Comparison of ENCODE assay signal across 29 cellular contexts in genomic region chr3:155225417-155225816, GRCh38.
"Had no signal": no experiment of that assay in that cellular context is flagged by ENCODE, and none has a peak within 500 bp of the region (broad histone marks: within the 10 kb centered on the region; RNA-seq: fewer than 3 reads in every experiment).

No MANE protein-coding gene starts in this region.

- H3K4me3 ChIP-seq: hepatocyte, left lung, lower lobe of right lung, pancreas, prostate gland, skin epidermis, suprapubic skin, thoracic aorta, tibial artery, upper lobe of right lung had no signal

- H3K4me1 Mint-ChIP-seq: naive B cell; natural killer cell; stimulated activated effector memory CD8-positive, alpha-beta T cell treated with anti-CD3 and anti-CD28 coated beads, Interleukin-12 subunit alpha, Interleukin-12 subunit beta, amount 100 ng/mL, for 72 hours had no signal

- H3K27me3 Mint-ChIP-seq: stimulated activated naive CD8-positive, alpha-beta T cell treated with anti-CD3 and anti-CD28 coated beads, Interleukin-15, Interleukin-2, amounts not matched to agents 100 ng/mL and 50 ng/mL, for 24 hours had no signal

- H3K4me2 ChIP-seq: hepatocyte had no signal

- H3K9me3 ChIP-seq: lower lobe of right lung, pancreas, prostate gland, suprapubic skin, thoracic aorta, tibial artery had no signal

- H3K27ac Mint-ChIP-seq: mesothelial cell of epicardium; natural killer cell; nephron progenitor cell; stimulated activated effector memory CD8-positive, alpha-beta T cell treated with anti-CD3 and anti-CD28 coated beads, Interleukin-12 subunit alpha, Interleukin-12 subunit beta, amount 100 ng/mL, for 72 hours; stimulated activated naive CD8-positive, alpha-beta T cell treated with anti-CD3 and anti-CD28 coated beads, Interleukin-15, Interleukin-2, amounts not matched to agents 100 ng/mL and 50 ng/mL, for 24 hours had no signal

- H3K9me3 Mint-ChIP-seq: stimulated activated effector memory CD8-positive, alpha-beta T cell treated with anti-CD3 and anti-CD28 coated beads, Interleukin-12 subunit alpha, Interleukin-12 subunit beta, amount 100 ng/mL, for 72 hours had no signal

- DNase-seq: kidney glomerular epithelial cell; left cardiac atrium; left lung; lower lobe of right lung; mammary epithelial cell; mesendoderm; naive B cell; natural killer cell; nephron progenitor cell; nucleus accumbens; pancreas; retina; stimulated activated CD4-positive, alpha-beta T cell treated with anti-CD3 and anti-CD28 coated beads, Interleukin-4, amount 100 ng/mL, for 24 hours; stimulated activated naive CD4-positive, alpha-beta T cell; tibial artery; trophoblast cell; upper lobe of right lung had no signal

- H3K27me3 ChIP-seq: hepatocyte, left lung, pancreas, suprapubic skin, tibial artery, upper lobe of right lung had no signal

- H3K36me3 Mint-ChIP-seq: mesothelial cell of epicardium; naive B cell; natural killer cell; stimulated activated effector memory CD8-positive, alpha-beta T cell treated with anti-CD3 and anti-CD28 coated beads, Interleukin-12 subunit alpha, Interleukin-12 subunit beta, amount 100 ng/mL, for 72 hours had no signal

- H3K4me3 Mint-ChIP-seq: mesothelial cell of epicardium; naive B cell; natural killer cell; nephron progenitor cell; stimulated activated effector memory CD8-positive, alpha-beta T cell treated with anti-CD3 and anti-CD28 coated beads, Interleukin-12 subunit alpha, Interleukin-12 subunit beta, amount 100 ng/mL, for 72 hours; stimulated activated naive CD8-positive, alpha-beta T cell treated with anti-CD3 and anti-CD28 coated beads, Interleukin-15, Interleukin-2, amounts not matched to agents 100 ng/mL and 50 ng/mL, for 24 hours had no signal

- H3K4me1 ChIP-seq: left lung, lower lobe of right lung, pancreas, prostate gland, tibial artery, upper lobe of right lung had no signal

- H2AFZ ChIP-seq: hepatocyte had no signal

- H3K79me2 ChIP-seq: hepatocyte had no signal

- H3K36me3 ChIP-seq: left lung, lower lobe of right lung, pancreas, prostate gland, suprapubic skin, thoracic aorta, tibial artery, upper lobe of right lung had no signal

- FAIRE-seq: keratinocyte, pancreas, urothelium cell line had no signal

- ATAC-seq: left cardiac atrium; left lung; natural killer cell; pancreas; right cardiac atrium; sciatic nerve; stimulated activated effector memory CD8-positive, alpha-beta T cell treated with anti-CD3 and anti-CD28 coated beads, Interleukin-12 subunit alpha, Interleukin-12 subunit beta, amount 100 ng/mL, for 72 hours; upper lobe of right lung had no signal

- H3K27ac ChIP-seq: hepatocyte, left lung, lower lobe of right lung, pancreas, prostate gland, skin epidermis, suprapubic skin, thoracic aorta, tibial artery, upper lobe of right lung had no signal
